8 cellular contexts compared by ENCODE assay signal in genomic region chrX:51892921-51893745, GRCh38. TPM values are rescaled to one million over a fixed set of nuclear protein-coding genes. Genes with fewer than 3 reads are reported as not detected.
DNase-seq lines count a peak whose midpoint lies in the region; ATAC-seq and TF ChIP-seq lines count a peak whose summit lies in the region.

Gene MAGED1 (plus strand): TSS chrX:51893623. CDS start chrX:51894305, 682 bp downstream.

- ATAC-seq in T-helper 17 cell = peak; percentile 93
- peak; percentile 90 to 94 for ATAC-seq in left cardiac atrium
- ATAC-seq in upper lobe of left lung (ENCODE audit: low FRiP score in 2 of 2) = peak; percentile 90 to 91

- peak within 1 kb of the TSS; percentile 96 for H3K9ac ChIP-seq in ES-I3 (ENCODE audit: low read depth, low read length)

- TF ChIP-seq POLR2A in NB4 (IDR thresholded peaks at IDR 0.05; ENCODE audit: extremely low read depth, insufficient read length) (no peak), upper lobe of left lung (IDR thresholded peaks at IDR 0.05) (peak in 3 of 4 donors; percentile 46 to 73 (median 65))

- H3K4me3 ChIP-seq in HAP-1 (peak within 1 kb of the TSS; percentile 68), NB4 (ENCODE audit: low read depth, low read length) (peak within 1 kb of the TSS; percentile 64), upper lobe of left lung (peak within 1 kb of the TSS; percentile 32 to 66 (median 54))

- DNase-seq in HAP-1 (ENCODE audit: low spot score in 2 of 2) = peak; percentile 95 to 99
- peak; percentile 91 for DNase-seq in NB4 (ENCODE audit: low read depth)
- DNase-seq in T-helper 17 cell = peak; percentile 28 to 61 (median 48)
- peak; percentile 78 for DNase-seq in amniotic stem cell (lab: John Stamatoyannopoulos, UW)
- DNase-seq in left cardiac atrium = peak; percentile 92
- DNase-seq in posterior vena cava (ENCODE audit: low spot score) = peak; percentile 95
- DNase-seq in upper lobe of left lung = peak; percentile 88 to 92

- H3K27me3 ChIP-seq in HAP-1 (ENCODE audit: low read depth) (no peaks in the 10 kb centered on the region), upper lobe of left lung (no peaks in the 10 kb centered on the region)

- H3K4me3 Mint-ChIP-seq in T-helper 17 cell = peak within 1 kb of the TSS; percentile 96

- H3K4me1 ChIP-seq in ES-I3 (ENCODE audit: insufficient read depth, low read length) = 0 out of 2 replicates have a peak, but pooled peaks cover 3% of the 10 kb centered on the region
- H3K4me1 ChIP-seq in HAP-1 = 0 out of 2 replicates have a peak, but pooled peaks cover 8% of the 10 kb centered on the region
- H3K4me1 ChIP-seq in upper lobe of left lung = peaks cover 0 to 5% (median 1%) of the 10 kb centered on the region in 4 donors

- no peaks in the 10 kb centered on the region for H3K27me3 Mint-ChIP-seq in T-helper 17 cell

- peaks cover 11% of the 10 kb centered on the region for H3K4me1 Mint-ChIP-seq in T-helper 17 cell

- WGBS in upper lobe of left lung, 2 donors = 5 to 29% methylated on average over 7 to 35 of the region's 35 CpGs

- peaks cover 2% of the 10 kb centered on the region for H3K36me3 Mint-ChIP-seq in T-helper 17 cell (ENCODE audit: low read depth)

- H3K27ac Mint-ChIP-seq in T-helper 17 cell = peak within 1 kb of the TSS; percentile 88

- no peak for TF ChIP-seq EP300 in upper lobe of left lung (IDR thresholded peaks at IDR 0.05)

- TF ChIP-seq CTCF in NB4 (IDR thresholded peaks at IDR 0.05; ENCODE audit: low read depth, low read length) = no peak
- no peak for TF ChIP-seq CTCF in upper lobe of left lung (IDR thresholded peaks at IDR 0.05)

- intact Hi-C loops in left cardiac atrium (cut with DNase I) (no loop called here), posterior vena cava (cut with DNase I) (no loop called here)

- no peaks in the 10 kb centered on the region for H3K9me3 ChIP-seq in ES-I3 (ENCODE audit: control insufficient read depth, insufficient read depth, low read length)
- no peaks in the 10 kb centered on the region for H3K9me3 ChIP-seq in HAP-1
- H3K9me3 ChIP-seq in T-helper 17 cell (ENCODE audit: control insufficient read depth, low read length, poor library complexity, severe bottlenecking) = no peaks in the 10 kb centered on the region
- H3K9me3 ChIP-seq in upper lobe of left lung = no peaks in the 10 kb centered on the region

- in situ Hi-C loops in HAP-1 (cut with MboI; ENCODE audit: low sequenced_read_pairs) = no loop called here

- H3K27ac ChIP-seq in upper lobe of left lung = peak within 1 kb of the TSS; percentile 62 to 84 (median 76)

- H3K36me3 ChIP-seq in ES-I3 (ENCODE audit: insufficient read depth, low read length) (peaks cover 5% of the 10 kb centered on the region; the same call in 1 of the 2 replicates), HAP-1 (replicated peaks) (peaks cover 35% of the 10 kb centered on the region), upper lobe of left lung (peaks cover 0 to 16% (median 4%) of the 10 kb centered on the region in 4 donors)

RNA-seq across cellular contexts. Expression of gene MAGED1, which starts in this region (rescaled TPM):
- total RNA-seq in T-helper 17 cell (10 to 100 TPM; 25.6 to 26.3 TPM), left cardiac atrium (100 to 1,000 TPM in 1 of 2 donors, 10 to 100 TPM in 1; 73.8 to 104 TPM), posterior vena cava (100 to 1,000 TPM in 1 of 2 donors, 10 to 100 TPM in 1; 72.7 to 103 TPM), upper lobe of left lung (10 to 100 TPM; 25.1 to 72.8 (median 65.7) TPM)

Comparison
In these comparisons a context has a peak if more than half of its experiments do, and no peak if none do; other contexts are left out.
1. Peak in every context shown above with its lines: DNase-seq, ATAC-seq, H3K4me3 ChIP-seq and H3K27ac ChIP-seq.